In genomic region chr15:42385980-42386695, GRCh38 we compare ENCODE assay signal across 12 cellular contexts. TPM values are rescaled to one million over a fixed set of nuclear protein-coding genes. Genes with fewer than 3 reads are reported as not detected.
A peak's percentile ranks its signal among the peaks of the same experiment; 100 is the strongest.
DNase-seq lines count a peak whose midpoint lies in the region; ATAC-seq and TF ChIP-seq lines count a peak whose summit lies in the region.
"Had no signal": no experiment of that assay in that cellular context is flagged by ENCODE, and none has a peak within 500 bp of the region (broad histone marks: within the 10 kb centered on the region; RNA-seq: fewer than 3 reads in every experiment).

No MANE protein-coding gene starts in this region.

- H3K9me3 ChIP-seq in RWPE2 (ENCODE audit: severe bottlenecking) (no peaks in the 10 kb centered on the region), parathyroid adenoma (ENCODE audit: control insufficient read depth, low read length) (no peaks in the 10 kb centered on the region)
- H3K9me3 ChIP-seq: body of pancreas, ovary, Peyer's patch, testis had no signal

- ATAC-seq in RWPE2 (ENCODE audit: low read depth), result no peak
- peak; percentile 9 for ATAC-seq in left colon
- ATAC-seq: body of pancreas had no signal

- no peaks in the 10 kb centered on the region for H3K79me2 ChIP-seq in parathyroid adenoma

- no peak overlapping the region for H3K4me3 ChIP-seq in RWPE2 (ENCODE audit: severe bottlenecking)
- no peak overlapping the region for H3K4me3 ChIP-seq in parathyroid adenoma (ENCODE audit: low read depth, low read length)
- H3K4me3 ChIP-seq: body of pancreas, ovary, Peyer's patch, testis had no signal

- intact Hi-C loops in left colon (cut with DNase I, micrococcal nuclease), result no loop called here

- H3K36me3 ChIP-seq in RWPE2 (ENCODE audit: low read depth) (no peaks in the 10 kb centered on the region), parathyroid adenoma (ENCODE audit: control insufficient read depth, insufficient read depth, low read length) (no peaks in the 10 kb centered on the region)
- H3K36me3 ChIP-seq: ovary, Peyer's patch had no signal

- H3K9ac ChIP-seq in parathyroid adenoma, result no peak overlapping the region

- H3K27ac ChIP-seq in RWPE2 (ENCODE audit: poor library complexity, severe bottlenecking) (no peak overlapping the region), parathyroid adenoma (peak overlapping the region; percentile 29)
- H3K27ac ChIP-seq: body of pancreas, ovary, testis had no signal

- TF ChIP-seq CTCF in RWPE2 (IDR thresholded peaks at IDR 0.05; ENCODE audit: poor library complexity, severe bottlenecking), result no peak
- no peak for TF ChIP-seq CTCF in parathyroid adenoma (IDR thresholded peaks at IDR 0.05)

- H3K4me2 ChIP-seq in parathyroid adenoma (ENCODE audit: low read length), result no peak overlapping the region

- no peak overlapping the region for H2AFZ ChIP-seq in parathyroid adenoma

- DNase-seq in ELF-1 (ENCODE audit: low read depth, low spot score) (peak; percentile 21), RWPE2 (ENCODE audit: low spot score) (peak; percentile 43), left colon (no peak), cerebellar nuclear complex (lab: John Stamatoyannopoulos, UW) (no peak)
- DNase-seq in stimulated activated CD4-positive, alpha-beta T cell treated with anti-CD3 and anti-CD28 coated beads, Interleukin-4, amount 100 ng/mL, for 24 hours, result no peak
- no peak for DNase-seq in activated effector memory CD4-positive, alpha-beta T cell treated with Interleukin-2 at 50 U/mL for 16 hours
- DNase-seq: activated T-cell treated with anti-CD3 and anti-CD28 coated beads, Interleukin-2, amount 50 U/mL, for 1 hour; ovary had no signal

- H3K4me1 ChIP-seq in RWPE2 (ENCODE audit: insufficient read depth, poor library complexity, severe bottlenecking) (no peaks in the 10 kb centered on the region), parathyroid adenoma (no peaks in the 10 kb centered on the region)
- H3K4me1 ChIP-seq: body of pancreas, Peyer's patch, testis had no signal

- H3K27me3 ChIP-seq in RWPE2 (ENCODE audit: insufficient read depth, poor library complexity, severe bottlenecking) (no peaks in the 10 kb centered on the region), parathyroid adenoma (ENCODE audit: control insufficient read depth, insufficient read depth, low read length) (no peaks in the 10 kb centered on the region)
- H3K27me3 ChIP-seq: body of pancreas, ovary, Peyer's patch, testis had no signal

RNA-seq across cellular contexts. Expression of gene CAPN3, which starts 26.8 kb away (rescaled TPM):
- total RNA-seq in left colon, result 10 to 100 TPM; 12.9 to 13.8 TPM

Comparison
In these comparisons a context has a peak if more than half of its experiments do, and no peak if none do; other contexts are left out.
1. DNase-seq: peak in ELF-1 (single experiment) and RWPE2 (single experiment); none in left colon (0 of 2), stimulated activated CD4-positive, alpha-beta T cell treated with anti-CD3 and anti-CD28 coated beads, Interleukin-4, amount 100 ng/mL, for 24 hours (single experiment), cerebellar nuclear complex (0 of 2) and activated effector memory CD4-positive, alpha-beta T cell treated with Interleukin-2 at 50 U/mL for 16 hours (single experiment).